Comparison of ENCODE assay signal across 7 cellular contexts in the genomic region with DNA sequence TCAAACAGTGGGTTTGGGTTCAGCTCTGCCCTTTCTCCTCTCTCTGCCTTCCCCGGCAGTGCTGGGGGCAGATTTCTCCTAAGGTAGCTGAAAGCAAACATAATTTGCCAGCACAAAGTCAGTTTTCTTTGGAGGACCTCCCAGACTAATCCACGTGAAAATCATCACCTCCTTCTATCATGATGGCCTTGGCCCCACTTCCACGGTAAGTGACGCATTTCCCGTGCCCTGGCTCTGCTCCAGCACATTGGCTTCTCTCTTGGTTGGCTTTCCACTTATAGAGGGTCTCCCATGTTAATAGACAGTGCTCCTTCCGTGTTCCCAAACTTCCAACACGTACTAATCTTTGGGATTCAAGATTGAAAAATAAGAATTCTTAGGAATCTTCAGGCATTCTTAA.
"Had no signal": no experiment of that assay in that cellular context is flagged by ENCODE, and none has a peak within 500 bp of the region (broad histone marks: within the 10 kb centered on the region; RNA-seq: fewer than 3 reads in every experiment).

No MANE protein-coding gene starts in this region.

- H3K9me3 Mint-ChIP-seq: IgD-negative memory B cell had no signal

- H3K36me3 Mint-ChIP-seq: IgD-negative memory B cell had no signal

- H3K4me3 ChIP-seq: GM23248, HAP-1 had no signal

- ATAC-seq: HCT116 had no signal

- H2AFZ ChIP-seq: GM23248 had no signal

- H3K27ac Mint-ChIP-seq: IgD-negative memory B cell had no signal

- FAIRE-seq: HTR-8/SVneo had no signal

- H3K9ac ChIP-seq: GM23248 had no signal

- H3K9me3 ChIP-seq: HAP-1 had no signal

- H3K4me1 ChIP-seq: HAP-1 had no signal

- H3K4me1 Mint-ChIP-seq: IgD-negative memory B cell had no signal

- H3K4me3 Mint-ChIP-seq: IgD-negative memory B cell had no signal

- H3K27ac ChIP-seq: GM23248 had no signal

- DNase-seq: GM23248, GOT3, H7 had no signal

- H3K36me3 ChIP-seq: HAP-1 had no signal
